9 cellular contexts compared by ENCODE assay signal in genomic region chr16:69395859-69396186, GRCh38. TPM values are rescaled to one million over a fixed set of nuclear protein-coding genes. Genes with fewer than 3 reads are reported as not detected.
DNase-seq lines count a peak whose midpoint lies in the region; ATAC-seq and TF ChIP-seq lines count a peak whose summit lies in the region.
"Had no signal": no experiment of that assay in that cellular context is flagged by ENCODE, and none has a peak within 500 bp of the region (broad histone marks: within the 10 kb centered on the region; RNA-seq: fewer than 3 reads in every experiment).

No MANE protein-coding gene starts in this region.

- no peak for TF ChIP-seq CTCF in right lobe of liver (IDR thresholded peaks at IDR 0.05)
- no peak for TF ChIP-seq CTCF in foreskin keratinocyte (conservative IDR thresholded peaks at IDR 0.05)

- H3K4me3 ChIP-seq in right lobe of liver (no peak overlapping the region), stomach smooth muscle (ENCODE audit: low read length in 2 of 2) (no peak overlapping the region)

- TF ChIP-seq POLR2A in right lobe of liver (IDR thresholded peaks at IDR 0.05), result no peak

- H3K27me3 Mint-ChIP-seq in T-helper 2 cell treated with Interferon-gamma antibody and Interleukin-4, amounts not matched to agents 5 μg/mL and 100 μg/mL, for 36 hours (ENCODE audit: low read depth), result peaks cover 4% of the 10 kb centered on the region
- H3K27me3 Mint-ChIP-seq in activated CD8-positive, alpha-beta T cell treated with anti-CD3 and anti-CD28 coated beads, Interleukin-2, amount 10 ng/mL, durations not matched to agents 7 days and 5 days (ENCODE audit: low read depth), result no peaks in the 10 kb centered on the region

- H3K27me3 ChIP-seq in right lobe of liver (no peaks in the 10 kb centered on the region), stomach smooth muscle (ENCODE audit: control insufficient read depth in 1 of 2, insufficient read depth in 2 of 2, low read length in 2 of 2) (no peaks in the 10 kb centered on the region), foreskin keratinocyte (no peaks in the 10 kb centered on the region)

- H3K4me3 Mint-ChIP-seq in T-helper 2 cell treated with Interferon-gamma antibody and Interleukin-4, amounts not matched to agents 5 μg/mL and 100 μg/mL, for 36 hours, result peak overlapping the region; percentile 19
- no peak overlapping the region for H3K4me3 Mint-ChIP-seq in activated CD8-positive, alpha-beta T cell treated with anti-CD3 and anti-CD28 coated beads, Interleukin-2, amount 10 ng/mL, durations not matched to agents 7 days and 5 days

- H3K4me1 ChIP-seq in right lobe of liver, result peaks cover 0 to 26% (median 6%) of the 10 kb centered on the region in 4 donors
- H3K4me1 ChIP-seq in stomach smooth muscle (ENCODE audit: control insufficient read depth, insufficient read depth, low read length), result peaks cover 10% of the 10 kb centered on the region
- peaks cover 7% of the 10 kb centered on the region for H3K4me1 ChIP-seq in foreskin keratinocyte

- no peaks in the 10 kb centered on the region for H3K9me3 Mint-ChIP-seq in T-helper 2 cell treated with Interferon-gamma antibody and Interleukin-4, amounts not matched to agents 5 μg/mL and 100 μg/mL, for 36 hours
- no peaks in the 10 kb centered on the region for H3K9me3 Mint-ChIP-seq in activated CD8-positive, alpha-beta T cell treated with anti-CD3 and anti-CD28 coated beads, Interleukin-2, amount 10 ng/mL, durations not matched to agents 7 days and 5 days (ENCODE audit: insufficient read depth)

- peak overlapping the region; percentile 27 for H3K27ac Mint-ChIP-seq in T-helper 2 cell treated with Interferon-gamma antibody and Interleukin-4, amounts not matched to agents 5 μg/mL and 100 μg/mL, for 36 hours
- H3K27ac Mint-ChIP-seq in activated CD8-positive, alpha-beta T cell treated with anti-CD3 and anti-CD28 coated beads, Interleukin-2, amount 10 ng/mL, durations not matched to agents 7 days and 5 days, result peak overlapping the region; percentile 47

- peaks cover 12% of the 10 kb centered on the region for H3K4me1 Mint-ChIP-seq in T-helper 2 cell treated with Interferon-gamma antibody and Interleukin-4, amounts not matched to agents 5 μg/mL and 100 μg/mL, for 36 hours (ENCODE audit: low read depth)
- peaks cover 18% of the 10 kb centered on the region for H3K4me1 Mint-ChIP-seq in activated CD8-positive, alpha-beta T cell treated with anti-CD3 and anti-CD28 coated beads, Interleukin-2, amount 10 ng/mL, durations not matched to agents 7 days and 5 days (ENCODE audit: low read depth)

- POLR2A ChIA-PET in activated CD8-positive, alpha-beta T cell treated with anti-CD3 and anti-CD28 coated beads, Interleukin-2, amount 10 ng/mL, durations not matched to agents 7 days and 5 days (lab: Charles Lee), result interaction anchor here (1.1 to 1.6 kb wide), 5 partner anchors 9 to 359 kb away, joined by 3 to 7 read pairs (median 5); partner anchors contain the start of genes CYB5B, NOB1 and TERF2

- CTCF ChIA-PET in activated CD8-positive, alpha-beta T cell treated with anti-CD3 and anti-CD28 coated beads, Interleukin-2, amount 10 ng/mL, durations not matched to agents 7 days and 5 days (lab: Charles Lee), result interaction anchor here (0.5 to 3.9 kb wide), 74 partner anchors 9 to 534 kb away, joined by 3 to 40 read pairs (median 5); partner anchors contain the start of genes CYB5B, NOB1, SNTB2 and TERF2

- ATAC-seq in activated CD8-positive, alpha-beta T cell treated with anti-CD3 and anti-CD28 coated beads, Interleukin-2, amount 10 ng/mL, durations not matched to agents 7 days and 5 days, result no peak
- ATAC-seq in right lobe of liver, result no peak
- no peak for ATAC-seq in foreskin keratinocyte
- no peak for ATAC-seq in GM18502 (IDR thresholded peaks at IDR 0.05; ENCODE audit: poor library complexity, unreplicated experiment)

- no peaks in the 10 kb centered on the region for H3K9me3 ChIP-seq in right lobe of liver
- no peaks in the 10 kb centered on the region for H3K9me3 ChIP-seq in stomach smooth muscle (ENCODE audit: control insufficient read depth in 2 of 2, low read length in 2 of 2)
- H3K9me3 ChIP-seq: thoracic aorta had no signal

- H3K27ac ChIP-seq in right lobe of liver, result peak overlapping the region; percentile 53 to 90 (median 86)
- H3K27ac ChIP-seq in stomach smooth muscle (ENCODE audit: low read length), result peak overlapping the region; percentile 85
- H3K27ac ChIP-seq in foreskin keratinocyte, result no peak overlapping the region

- intact Hi-C loops in right lobe of liver (cut with DNase I), result loop anchor here in 1 of 2 donors (10.0 kb wide), 1 partner anchor 359 kb away; the partner anchor contains the start of gene NOB1

- H3K36me3 ChIP-seq in right lobe of liver, result no peaks in the 10 kb centered on the region
- H3K36me3 ChIP-seq in stomach smooth muscle (ENCODE audit: control insufficient read depth in 2 of 2, insufficient read depth in 2 of 2, low read length in 2 of 2), result no peaks in the 10 kb centered on the region
- H3K36me3 ChIP-seq: thoracic aorta had no signal

- no peak for DNase-seq in T-helper 2 cell treated with Interferon-gamma antibody and Interleukin-4, amounts not matched to agents 5 μg/mL and 100 μg/mL, for 36 hours (ENCODE audit: low spot score)
- DNase-seq in T-helper 2 cell (no peak), right lobe of liver (no peak), foreskin keratinocyte (no peak), hepatic stellate cell (ENCODE audit: low spot score) (no peak)
- DNase-seq in activated CD8-positive, alpha-beta T cell treated with anti-CD3 and anti-CD28 coated beads, Interleukin-2, amount 10 ng/mL, durations not matched to agents 7 days and 5 days, result no peak

- H3K9ac ChIP-seq in stomach smooth muscle (ENCODE audit: low read length in 2 of 2), result peak overlapping the region in 1 of 2 donors; percentile 52

- H3K36me3 Mint-ChIP-seq in T-helper 2 cell treated with Interferon-gamma antibody and Interleukin-4, amounts not matched to agents 5 μg/mL and 100 μg/mL, for 36 hours (ENCODE audit: low read depth), result no peaks in the 10 kb centered on the region
- H3K36me3 Mint-ChIP-seq in activated CD8-positive, alpha-beta T cell treated with anti-CD3 and anti-CD28 coated beads, Interleukin-2, amount 10 ng/mL, durations not matched to agents 7 days and 5 days (ENCODE audit: low read depth), result no peaks in the 10 kb centered on the region

RNA-seq across cellular contexts. Expression of gene TERF2, which starts 10.0 kb away (rescaled TPM):
- total RNA-seq in activated CD8-positive, alpha-beta T cell treated with anti-CD3 and anti-CD28 coated beads, Interleukin-2, amount 10 ng/mL, durations not matched to agents 7 days and 5 days, result 10 to 100 TPM; 42.6 to 48.4 TPM
- total RNA-seq in right lobe of liver, result 10 to 100 TPM in 5 of 6 experiments, 1 to 10 TPM in 1; 9.6 to 14.5 (median 13.5) TPM
- total RNA-seq in foreskin keratinocyte, result 12.9 and 13.9 TPM in 2 replicates
- 13.2 and 13.5 TPM in 2 replicates for polyA plus RNA-seq in foreskin keratinocyte

RNA-seq across cellular contexts. Expression of gene CYB5B, which starts 28.6 kb away (rescaled TPM):
- 100 to 1,000 TPM; 179 to 183 TPM for total RNA-seq in activated CD8-positive, alpha-beta T cell treated with anti-CD3 and anti-CD28 coated beads, Interleukin-2, amount 10 ng/mL, durations not matched to agents 7 days and 5 days
- total RNA-seq in right lobe of liver (10 to 100 TPM; 19.1 to 42.1 (median 30.5) TPM), foreskin keratinocyte (171 and 188 TPM in 2 replicates)
- polyA plus RNA-seq in foreskin keratinocyte, result 130 and 156 TPM in 2 replicates

RNA-seq across cellular contexts. Expression of gene TMED6, which starts 44.2 kb away (rescaled TPM):
- 1 to 10 TPM; 1.4 to 1.8 TPM for total RNA-seq in activated CD8-positive, alpha-beta T cell treated with anti-CD3 and anti-CD28 coated beads, Interleukin-2, amount 10 ng/mL, durations not matched to agents 7 days and 5 days
- total RNA-seq in right lobe of liver (1 to 10 TPM; 1.6 to 9.9 (median 2.6) TPM), foreskin keratinocyte (0.24 TPM in 1 of 2 replicates, not detected in the other)
- 0.08 TPM in 1 of 2 replicates, not detected in the other for polyA plus RNA-seq in foreskin keratinocyte

RNA-seq across cellular contexts. Expression of gene NIP7, which starts 56.3 kb away (rescaled TPM):
- total RNA-seq in activated CD8-positive, alpha-beta T cell treated with anti-CD3 and anti-CD28 coated beads, Interleukin-2, amount 10 ng/mL, durations not matched to agents 7 days and 5 days, result 10 to 100 TPM; 35.3 to 36.0 TPM
- 10 to 100 TPM in 3 of 6 experiments, 1 to 10 TPM in 3; 6.9 to 11.3 (median 9.4) TPM for total RNA-seq in right lobe of liver
- total RNA-seq in foreskin keratinocyte, result 45.9 and 54.7 TPM in 2 replicates
- 30.2 and 40.3 TPM in 2 replicates for polyA plus RNA-seq in foreskin keratinocyte

RNA-seq across cellular contexts. Expression of gene COG8, which starts 56.5 kb away (rescaled TPM):
- total RNA-seq in activated CD8-positive, alpha-beta T cell treated with anti-CD3 and anti-CD28 coated beads, Interleukin-2, amount 10 ng/mL, durations not matched to agents 7 days and 5 days, result 10 to 100 TPM; 37.6 to 37.7 TPM
- 10 to 100 TPM; 16.0 to 35.5 (median 25.3) TPM for total RNA-seq in right lobe of liver
- total RNA-seq in foreskin keratinocyte, result 23.5 and 23.9 TPM in 2 replicates
- 16.9 and 17.6 TPM in 2 replicates for polyA plus RNA-seq in foreskin keratinocyte
